18 cellular contexts compared by ENCODE assay signal in genomic region chr2:239137165-239137889, GRCh38.
DNase-seq lines count a peak whose midpoint lies in the region; ATAC-seq and TF ChIP-seq lines count a peak whose summit lies in the region.
"Had no signal": no experiment of that assay in that cellular context is flagged by ENCODE, and none has a peak within 500 bp of the region (broad histone marks: within the 10 kb centered on the region; RNA-seq: fewer than 3 reads in every experiment).

No MANE protein-coding gene starts in this region.

- H3K4me3 Mint-ChIP-seq in CD8-positive, alpha-beta memory T cell: peak overlapping the region in 6 of 7 donors; percentile 1 to 57 (median 37)
- H3K4me3 Mint-ChIP-seq: H9 had no signal

- no peaks in the 10 kb centered on the region for H3K9me3 ChIP-seq in CD8-positive, alpha-beta memory T cell (ENCODE audit: low read length)
- H3K9me3 ChIP-seq in right cardiac atrium (ENCODE audit: control insufficient read depth, low read length) (no peaks in the 10 kb centered on the region), psoas muscle (no peaks in the 10 kb centered on the region), GM23248 (ENCODE audit: low read depth) (no peaks in the 10 kb centered on the region)
- H3K9me3 ChIP-seq: Peyer's patch had no signal

- no peak for DNase-seq in CD8-positive, alpha-beta memory T cell
- DNase-seq in choroid plexus epithelial cell (ENCODE audit: low read depth) (peak; percentile 39), right cardiac atrium (peak in 2 of 3 donors; percentile 58), psoas muscle (peak; percentile 13 to 46), SIG-M5 treated with dmso at 0.1 percent for 504 hours (lab: John Stamatoyannopoulos, UW; ENCODE audit: unreplicated experiment) (no peak), COLO668 (lab: John Stamatoyannopoulos, UW; ENCODE audit: unreplicated experiment) (no peak), GM23248 (no peak)
- DNase-seq: Calu3, DMS79, H9, NCI-H187, NCI-H226, NCI-H524 treated with DMSO at 0.1 percent for 48 hours, Peyer's patch, SIG-M5 had no signal

- ATAC-seq in right cardiac atrium (peak; percentile 49 to 62), psoas muscle (peak in 1 of 4 donors; percentile 6), SK-N-SH treated with all-trans-retinoic acid at 6 μM for 48 hours (no peak)

- no peaks in the 10 kb centered on the region for H3F3A ChIP-seq in GM23248 (ENCODE audit: insufficient read depth)

- no peaks in the 10 kb centered on the region for H3K27me3 ChIP-seq in CD8-positive, alpha-beta memory T cell (ENCODE audit: insufficient read depth, low read length, poor library complexity, severe bottlenecking)
- H3K27me3 ChIP-seq in right cardiac atrium (ENCODE audit: control insufficient read depth, insufficient read depth) (no peaks in the 10 kb centered on the region), psoas muscle (ENCODE audit: insufficient read depth in 3 of 3, low read length in 2 of 3) (no peaks in the 10 kb centered on the region), GM23248 (replicated peaks; ENCODE audit: insufficient read depth) (no peaks in the 10 kb centered on the region)
- H3K27me3 ChIP-seq: Peyer's patch had no signal

- no peaks in the 10 kb centered on the region for H3K9me2 ChIP-seq in GM23248 (ENCODE audit: insufficient read depth)

- no peaks in the 10 kb centered on the region for H3K79me2 ChIP-seq in GM23248 (ENCODE audit: insufficient read depth)

- no peaks in the 10 kb centered on the region for H3K27me3 Mint-ChIP-seq in CD8-positive, alpha-beta memory T cell

- TF ChIP-seq CTCF in choroid plexus epithelial cell (conservative IDR thresholded peaks at IDR 0.05; ENCODE audit: low read depth, low read length) (no peak), psoas muscle (IDR thresholded peaks at IDR 0.05) (no peak)

- H3K36me3 ChIP-seq in CD8-positive, alpha-beta memory T cell (ENCODE audit: insufficient read depth, low read length): peaks cover 30% of the 10 kb centered on the region
- H3K36me3 ChIP-seq in psoas muscle (ENCODE audit: insufficient read depth in 1 of 2, low read depth in 1 of 2) (peaks cover 6 to 99% of the 10 kb centered on the region in 2 donors), GM23248 (ENCODE audit: low read depth) (peaks cover 10% of the 10 kb centered on the region; the same call in 1 of the 2 replicates)

- H3K27ac ChIP-seq in CD8-positive, alpha-beta memory T cell (ENCODE audit: low read depth, low read length): no peak overlapping the region
- H3K27ac ChIP-seq in right cardiac atrium (ENCODE audit: low read length) (peak overlapping the region; percentile 20), psoas muscle (no peak overlapping the region), GM23248 (no peak overlapping the region)
- H3K27ac ChIP-seq: C4-2B, HL-60, Peyer's patch had no signal

- WGBS in right cardiac atrium: 47% methylated on average over 26 of the region's 26 CpGs
- WGBS in psoas muscle, 3 donors: 85 to 89% (median 88%) methylated on average over 26 of the region's 26 CpGs
- 83 to 86% methylated on average over 25 to 26 of the region's 26 CpGs for WGBS in GM23248 (ENCODE audit: low coverage in 1 of 2, low lambda C conversion rate in 2 of 2, missing lambda C conversion rate in 2 of 2), 2 experiments

- CTCF ChIA-PET in CD8-positive, alpha-beta memory T cell (lab: Charles Lee): no interaction called here

- no peak overlapping the region for H3K4me2 ChIP-seq in GM23248 (ENCODE audit: unreplicated experiment)

- peak overlapping the region in 5 of 8 donors; percentile 13 to 57 (median 43) for H3K27ac Mint-ChIP-seq in CD8-positive, alpha-beta memory T cell
- H3K27ac Mint-ChIP-seq: H9 had no signal

- no peaks in the 10 kb centered on the region for H3K9me3 Mint-ChIP-seq in CD8-positive, alpha-beta memory T cell
- H3K9me3 Mint-ChIP-seq: H9 had no signal

- H2AFZ ChIP-seq in GM23248: no peak overlapping the region

- POLR2A ChIA-PET in CD8-positive, alpha-beta memory T cell (lab: Charles Lee): no interaction called here

- intact Hi-C loops in right cardiac atrium (cut with DNase I): no loop called here
- intact Hi-C loops in psoas muscle (cut with DNase I): no loop called here

- peaks cover 14 to 25% (median 20%) of the 10 kb centered on the region in 3 donors for H3K4me1 Mint-ChIP-seq in CD8-positive, alpha-beta memory T cell
- H3K4me1 Mint-ChIP-seq: H9 had no signal

- no peaks in the 10 kb centered on the region for H4K20me1 ChIP-seq in GM23248 (ENCODE audit: insufficient read depth)

- in situ Hi-C loops in GM23248 (cut with MboI): no loop called here

- no peak overlapping the region for H3K4me3 ChIP-seq in CD8-positive, alpha-beta memory T cell (ENCODE audit: low read length)
- no peak overlapping the region for H3K4me3 ChIP-seq in choroid plexus epithelial cell (ENCODE audit: low read depth, low read length)
- no peak overlapping the region for H3K4me3 ChIP-seq in right cardiac atrium (ENCODE audit: low read length)
- H3K4me3 ChIP-seq in psoas muscle: no peak overlapping the region
- no peak overlapping the region for H3K4me3 ChIP-seq in GM23248
- H3K4me3 ChIP-seq: Peyer's patch had no signal

- no peaks in the 10 kb centered on the region for H3K4me1 ChIP-seq in CD8-positive, alpha-beta memory T cell (ENCODE audit: insufficient read depth, low read length)
- peaks cover 4% of the 10 kb centered on the region for H3K4me1 ChIP-seq in right cardiac atrium (ENCODE audit: control insufficient read depth, insufficient read depth, low read length)
- H3K4me1 ChIP-seq in psoas muscle: no peaks in the 10 kb centered on the region
- no peaks in the 10 kb centered on the region for H3K4me1 ChIP-seq in GM23248 (ENCODE audit: insufficient read depth)
- H3K4me1 ChIP-seq: Peyer's patch had no signal

- H3K36me3 Mint-ChIP-seq in CD8-positive, alpha-beta memory T cell: peaks cover 27 to 94% (median 29%) of the 10 kb centered on the region in 3 donors

- H3K9ac ChIP-seq in GM23248: no peak overlapping the region

TF ChIP-seq in SK-N-SH treated with all-trans-retinoic acid at 6 μM for 48 hours, 23 proteins besides CTCF, POLR2A, EP300 and RAD21:
- TF ChIP-seq SNAI2 (CRISPR knock-in tag; IDR thresholded peaks at IDR 0.05): no peak
- TF ChIP-seq ZNF565 (CRISPR knock-in tag; conservative IDR thresholded peaks at IDR 0.05; ENCODE audit: low read depth): no peak
- TF ChIP-seq POU6F1 (CRISPR knock-in tag; IDR thresholded peaks at IDR 0.05; ENCODE audit: borderline replicate concordance, low read depth): no peak
- no peak for TF ChIP-seq ESRRG (CRISPR knock-in tag; IDR thresholded peaks at IDR 0.05)
- TF ChIP-seq CSDC2 (CRISPR knock-in tag; IDR thresholded peaks at IDR 0.05): no peak
- TF ChIP-seq ZFP30 (CRISPR knock-in tag; IDR thresholded peaks at IDR 0.05): no peak
- no peak for TF ChIP-seq RARB (CRISPR knock-in tag; IDR thresholded peaks at IDR 0.05)
- no peak for TF ChIP-seq ZC3H10 (CRISPR knock-in tag; IDR thresholded peaks at IDR 0.05)
- TF ChIP-seq TOX (CRISPR knock-in tag; IDR thresholded peaks at IDR 0.05; ENCODE audit: borderline replicate concordance): no peak
- no peak for TF ChIP-seq OSR1 (CRISPR knock-in tag; IDR thresholded peaks at IDR 0.05)
- TF ChIP-seq TCF4 (CRISPR knock-in tag; IDR thresholded peaks at IDR 0.05; ENCODE audit: borderline replicate concordance): no peak
- TF ChIP-seq GLIS3 (CRISPR knock-in tag; IDR thresholded peaks at IDR 0.05): no peak

Comparison
In these comparisons a context has a peak if more than half of its experiments do, and no peak if none do; other contexts are left out.
1. DNase-seq: peak in choroid plexus epithelial cell (single experiment), right cardiac atrium (2 of 3) and psoas muscle (2 of 2); none in CD8-positive, alpha-beta memory T cell (0 of 5), SIG-M5 treated with dmso at 0.1 percent for 504 hours (single experiment), COLO668 (single experiment) and GM23248 (single experiment).